Comparison of ENCODE assay signal across 8 cellular contexts in the genomic region with DNA sequence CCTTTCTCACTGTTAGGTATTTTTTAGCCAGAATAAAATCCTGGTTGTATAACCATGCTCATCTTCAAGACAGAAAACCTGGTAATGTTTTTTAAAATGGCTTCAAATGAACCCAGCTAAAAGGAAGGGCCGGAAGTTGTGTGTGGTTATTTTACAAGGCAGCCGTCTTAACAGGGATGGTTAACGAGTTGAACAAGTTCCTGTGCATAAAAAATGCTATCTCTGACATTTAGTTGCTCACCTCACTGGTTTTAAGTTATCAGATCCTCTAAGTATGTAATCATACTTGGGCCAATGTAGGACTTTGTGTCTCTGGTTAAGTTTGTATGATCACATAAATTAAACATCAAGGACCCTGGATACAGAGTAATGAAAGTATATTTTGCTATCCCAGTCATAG. TPM values are rescaled to one million over a fixed set of nuclear protein-coding genes. Genes with fewer than 3 reads are reported as not detected.
A peak's percentile ranks its signal among the peaks of the same experiment; 100 is the strongest.
DNase-seq lines count a peak whose midpoint lies in the region; ATAC-seq and TF ChIP-seq lines count a peak whose summit lies in the region.

No MANE protein-coding gene starts in this region.

- H3K9me3 Mint-ChIP-seq in CD4-positive, alpha-beta T cell, result no peaks in the 10 kb centered on the region
- no peaks in the 10 kb centered on the region for H3K9me3 Mint-ChIP-seq in activated CD4-positive, alpha-beta T cell treated with anti-CD3 and anti-CD28 coated beads, Interleukin-2, amount 10 ng/mL, durations not matched to agents 7 days and 5 days

- peaks cover 48% of the 10 kb centered on the region for H3K4me1 Mint-ChIP-seq in CD4-positive, alpha-beta T cell (ENCODE audit: low read depth)
- peaks cover 32% of the 10 kb centered on the region for H3K4me1 Mint-ChIP-seq in activated CD4-positive, alpha-beta T cell treated with anti-CD3 and anti-CD28 coated beads, Interleukin-2, amount 10 ng/mL, durations not matched to agents 7 days and 5 days

- peak overlapping the region; percentile 95 for H3K4me3 ChIP-seq in Jurkat, Clone E6-1 (ENCODE audit: low read length)
- peak overlapping the region; percentile 76 to 82 for H3K4me3 ChIP-seq in foreskin fibroblast (ENCODE audit: low read depth in 1 of 2, low read length in 2 of 2)

- no peaks in the 10 kb centered on the region for H3K9me3 ChIP-seq in CD4-positive, alpha-beta T cell (ENCODE audit: control insufficient read depth, low read length)

- peak overlapping the region; percentile 96 for H3K4me3 Mint-ChIP-seq in CD4-positive, alpha-beta T cell
- peak overlapping the region; percentile 91 for H3K4me3 Mint-ChIP-seq in activated CD4-positive, alpha-beta T cell treated with anti-CD3 and anti-CD28 coated beads, Interleukin-2, amount 10 ng/mL, durations not matched to agents 7 days and 5 days

- no peaks in the 10 kb centered on the region for H3K27me3 ChIP-seq in CD4-positive, alpha-beta T cell (ENCODE audit: control insufficient read depth, insufficient read depth, low read length)

- peak overlapping the region; percentile 91 for H3K27ac Mint-ChIP-seq in CD4-positive, alpha-beta T cell
- peak overlapping the region; percentile 99 for H3K27ac Mint-ChIP-seq in activated CD4-positive, alpha-beta T cell treated with anti-CD3 and anti-CD28 coated beads, Interleukin-2, amount 10 ng/mL, durations not matched to agents 7 days and 5 days

- peaks cover 30% of the 10 kb centered on the region for H3K36me3 Mint-ChIP-seq in CD4-positive, alpha-beta T cell (ENCODE audit: low read depth)
- peaks cover 33% of the 10 kb centered on the region for H3K36me3 Mint-ChIP-seq in activated CD4-positive, alpha-beta T cell treated with anti-CD3 and anti-CD28 coated beads, Interleukin-2, amount 10 ng/mL, durations not matched to agents 7 days and 5 days (ENCODE audit: low read depth)

- no peak for TF ChIP-seq CTCF in CD4-positive, alpha-beta T cell (IDR thresholded peaks at IDR 0.05)
- TF ChIP-seq CTCF in foreskin fibroblast (IDR thresholded peaks at IDR 0.05; ENCODE audit: low read depth, low read length), result no peak

- DNase-seq in CD4-positive, alpha-beta T cell, result peak in 8 of 10 experiments; percentile 4 to 31 (median 8)
- DNase-seq in GM19240 (ENCODE audit: insufficient read length, low spot score) (peak; percentile 9), foreskin fibroblast (peak in 1 of 2 donors; percentile 11), OCI-M2 (lab: John Stamatoyannopoulos, UW; ENCODE audit: unreplicated experiment) (no peak)
- peak; percentile 86 for DNase-seq in Jurkat, Clone E6-1 (ENCODE audit: low read depth, low spot score)
- peak; percentile 72 for DNase-seq in activated CD4-positive, alpha-beta T cell treated with anti-CD3 and anti-CD28 coated beads, Interleukin-2, amount 10 ng/mL, durations not matched to agents 7 days and 5 days
- DNase-seq in stimulated activated CD4-positive, alpha-beta T cell treated with anti-CD3 and anti-CD28 coated beads, Interleukin-4, amount 100 ng/mL, for 24 hours, result peak; percentile 40

- H3K27me3 Mint-ChIP-seq in CD4-positive, alpha-beta T cell, result no peaks in the 10 kb centered on the region
- no peaks in the 10 kb centered on the region for H3K27me3 Mint-ChIP-seq in activated CD4-positive, alpha-beta T cell treated with anti-CD3 and anti-CD28 coated beads, Interleukin-2, amount 10 ng/mL, durations not matched to agents 7 days and 5 days

- intact Hi-C loops in CD4-positive, alpha-beta T cell (cut with DNase I, micrococcal nuclease), result loop anchor here (2.0 to 10.0 kb wide), 4 partner anchors 13 to 1881 kb away; a partner anchor contains a TSS

- CTCF ChIA-PET in CD4-positive, alpha-beta T cell (lab: Charles Lee), result interaction anchor here (1.3 to 1.4 kb wide), 2 partner anchors 9 to 32 kb away, joined by 3 read pairs; no protein-coding TSS in a partner anchor
- CTCF ChIA-PET in activated CD4-positive, alpha-beta T cell treated with anti-CD3 and anti-CD28 coated beads, Interleukin-2, amount 10 ng/mL, durations not matched to agents 7 days and 5 days (lab: Charles Lee), result interaction anchor here (0.6 kb wide), 2 partner anchors 85 to 290 kb away, joined by 3 to 5 read pairs; no protein-coding TSS in a partner anchor

- POLR2A ChIA-PET in CD4-positive, alpha-beta T cell (lab: Charles Lee), result interaction anchor here (1.0 to 3.2 kb wide), 8 partner anchors 9 to 304 kb away, joined by 3 to 13 read pairs (median 7); a partner anchor contains a TSS
- POLR2A ChIA-PET in activated CD4-positive, alpha-beta T cell treated with anti-CD3 and anti-CD28 coated beads, Interleukin-2, amount 10 ng/mL, durations not matched to agents 7 days and 5 days (lab: Charles Lee), result interaction anchor here (0.6 to 0.8 kb wide), 2 partner anchors 37 to 44 kb away, joined by 3 read pairs; no protein-coding TSS in a partner anchor

- H3K27ac ChIP-seq in CD4-positive, alpha-beta T cell (ENCODE audit: low read depth, low read length), result peak overlapping the region; percentile 88

- ATAC-seq in CD4-positive, alpha-beta T cell (ENCODE audit: poor library complexity), result peak; percentile 60
- ATAC-seq in GM19397 (IDR thresholded peaks at IDR 0.05; ENCODE audit: unreplicated experiment), result no peak

RNA-seq across cellular contexts. Expression of a gene that starts 2.1 kb away (rescaled TPM):
- 100 to 1,000 TPM; 139 to 143 TPM for total RNA-seq in CD4-positive, alpha-beta T cell
- 39.1 TPM for polyA plus RNA-seq in Jurkat, Clone E6-1 (2012; ENCODE audit: insufficient read depth, insufficient read length)
- total RNA-seq in activated CD4-positive, alpha-beta T cell treated with anti-CD3 and anti-CD28 coated beads, Interleukin-2, amount 10 ng/mL, durations not matched to agents 7 days and 5 days, result 100 to 1,000 TPM; 104 to 105 TPM
